ENCODE assay signal across 1 cellular context in genomic region chr4:34176609-34177008, GRCh38.
TF ChIP-seq lines count a peak whose summit lies in the region.

No MANE protein-coding gene starts in this region.

TF ChIP-seq in K562, 482 proteins besides CTCF, POLR2A, EP300 and RAD21 (continued from another document):
- TF ChIP-seq ZBTB40 (IDR thresholded peaks at IDR 0.05) (no peak), ZBTB40 (CRISPR knock-in tag; IDR thresholded peaks at IDR 0.05) (no peak)
